13 cellular contexts compared by ENCODE assay signal in genomic region chr1:212430416-212430815, GRCh38.
DNase-seq lines count a peak whose midpoint lies in the region; TF ChIP-seq lines count a peak whose summit lies in the region.
"Had no signal": no experiment of that assay in that cellular context is flagged by ENCODE, and none has a peak within 500 bp of the region (broad histone marks: within the 10 kb centered on the region; RNA-seq: fewer than 3 reads in every experiment).

No MANE protein-coding gene starts in this region.

- TF ChIP-seq CTCF in GM13977 (IDR thresholded peaks at IDR 0.05; ENCODE audit: extremely low read depth, insufficient read depth, missing control alignments) (no peak), GM20000 (IDR thresholded peaks at IDR 0.05; ENCODE audit: extremely low read depth, missing control alignments) (no peak)

- in situ Hi-C loops in GM13977 (cut with MboI; ENCODE audit: low pct_unique_long_range_greater_than_20kb, low sequenced_read_pairs, unreplicated experiment) = no loop called here

- DNase-seq in DMS53 (lab: John Stamatoyannopoulos, UW) (peak; percentile 27), DMS53 treated with DMSO at 0.1 percent for 48 hours (lab: John Stamatoyannopoulos, UW; ENCODE audit: unreplicated experiment) (no peak), dedifferentiated amniotic fluid mesenchymal stem cell (ENCODE audit: extremely low spot score) (peak; percentile 34), iris pigment epithelial cell (ENCODE audit: low read depth) (peak; percentile 79), NCI-H2196 treated with DMSO at 0.1 percent for 48 hours (lab: John Stamatoyannopoulos, UW; ENCODE audit: unreplicated experiment) (no peak), anterior cingulate cortex (lab: John Stamatoyannopoulos, UW) (no peak), GM13977 (ENCODE audit: low spot score) (no peak), GM20000 (ENCODE audit: low spot score) (no peak)
- DNase-seq: NCI-H1417 treated with DMSO at 0.1 percent for 48 hours, NCI-H1930, NCI-H2171, NCI-H510A, NCI-H774 had no signal

Comparison
In these comparisons a context has a peak if more than half of its experiments do, and no peak if none do; other contexts are left out.
1. DNase-seq: peak in DMS53 (single experiment), dedifferentiated amniotic fluid mesenchymal stem cell (single experiment) and iris pigment epithelial cell (single experiment); none in DMS53 treated with DMSO at 0.1 percent for 48 hours (single experiment), NCI-H2196 treated with DMSO at 0.1 percent for 48 hours (single experiment), anterior cingulate cortex (0 of 58), GM13977 (single experiment) and GM20000 (single experiment).